Comparison of ENCODE assay signal across 2 cellular contexts in the genomic region with DNA sequence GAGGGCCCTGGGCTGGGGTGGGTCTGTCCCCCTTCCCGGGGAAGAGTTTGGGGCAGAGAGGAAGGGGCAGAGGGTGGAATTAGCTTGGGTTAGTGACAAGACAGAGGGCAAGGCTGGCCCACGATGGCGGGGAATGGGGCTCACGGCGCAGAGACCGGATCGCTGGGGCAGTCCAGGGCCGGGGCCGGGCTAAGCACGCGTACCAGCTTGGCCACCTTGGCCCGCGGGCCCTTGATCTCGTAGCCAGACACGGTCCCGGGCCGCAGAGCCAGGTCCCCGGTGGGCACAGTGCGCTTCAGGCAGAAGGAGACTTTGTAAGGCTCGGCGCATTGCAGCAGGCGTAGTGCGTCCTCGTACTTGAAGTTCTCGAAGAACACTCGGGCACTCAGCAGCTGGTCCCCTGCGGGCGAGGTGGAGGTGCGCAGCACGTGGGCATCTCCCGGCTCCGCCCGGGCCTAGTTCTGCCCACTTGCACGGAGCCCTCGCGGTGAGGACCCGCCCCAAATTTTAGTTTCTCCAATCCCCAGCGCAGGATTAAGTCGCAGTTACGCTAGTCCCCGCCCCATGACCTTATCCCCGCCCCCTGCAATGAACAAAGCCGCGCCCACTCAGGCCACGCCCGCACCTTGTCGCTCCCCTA.
TF ChIP-seq lines count a peak whose summit lies in the region.

No MANE protein-coding gene starts in this region.

TF ChIP-seq in SK-N-SH, 30 proteins besides CTCF, POLR2A, EP300 and RAD21:
- no peak for TF ChIP-seq GABPA (IDR thresholded peaks at IDR 0.05; ENCODE audit: low read depth)
- no peak for TF ChIP-seq NFIC (IDR thresholded peaks at IDR 0.05; ENCODE audit: borderline replicate concordance)
- TF ChIP-seq MEF2A (IDR thresholded peaks at IDR 0.05; ENCODE audit: borderline replicate concordance, low read depth): no peak
- TF ChIP-seq, protein P1, sequence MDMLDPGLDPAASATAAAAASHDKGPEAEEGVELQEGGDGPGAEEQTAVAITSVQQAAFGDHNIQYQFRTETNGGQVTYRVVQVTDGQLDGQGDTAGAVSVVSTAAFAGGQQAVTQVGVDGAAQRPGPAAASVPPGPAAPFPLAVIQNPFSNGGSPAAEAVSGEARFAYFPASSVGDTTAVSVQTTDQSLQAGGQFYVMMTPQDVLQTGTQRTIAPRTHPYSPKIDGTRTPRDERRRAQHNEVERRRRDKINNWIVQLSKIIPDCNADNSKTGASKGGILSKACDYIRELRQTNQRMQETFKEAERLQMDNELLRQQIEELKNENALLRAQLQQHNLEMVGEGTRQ (IDR thresholded peaks at IDR 0.05; ENCODE audit: borderline replicate concordance, low read depth, low read length): no peak
- TF ChIP-seq, protein P2, sequence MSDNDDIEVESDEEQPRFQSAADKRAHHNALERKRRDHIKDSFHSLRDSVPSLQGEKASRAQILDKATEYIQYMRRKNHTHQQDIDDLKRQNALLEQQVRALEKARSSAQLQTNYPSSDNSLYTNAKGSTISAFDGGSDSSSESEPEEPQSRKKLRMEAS (IDR thresholded peaks at IDR 0.05; ENCODE audit: low read depth): no peak
- no peak for TF ChIP-seq RXRA (IDR thresholded peaks at IDR 0.05; ENCODE audit: borderline replicate concordance, low read depth)
- no peak for TF ChIP-seq ELF1 (IDR thresholded peaks at IDR 0.05)
- TF ChIP-seq TCF12 (IDR thresholded peaks at IDR 0.05): no peak
- TF ChIP-seq MXI1 (IDR thresholded peaks at IDR 0.05; ENCODE audit: low read depth, low read length): no peak
- TF ChIP-seq TAF1 (IDR thresholded peaks at IDR 0.05; ENCODE audit: borderline replicate concordance, low read depth, low read length): no peak
- TF ChIP-seq, protein P3, sequence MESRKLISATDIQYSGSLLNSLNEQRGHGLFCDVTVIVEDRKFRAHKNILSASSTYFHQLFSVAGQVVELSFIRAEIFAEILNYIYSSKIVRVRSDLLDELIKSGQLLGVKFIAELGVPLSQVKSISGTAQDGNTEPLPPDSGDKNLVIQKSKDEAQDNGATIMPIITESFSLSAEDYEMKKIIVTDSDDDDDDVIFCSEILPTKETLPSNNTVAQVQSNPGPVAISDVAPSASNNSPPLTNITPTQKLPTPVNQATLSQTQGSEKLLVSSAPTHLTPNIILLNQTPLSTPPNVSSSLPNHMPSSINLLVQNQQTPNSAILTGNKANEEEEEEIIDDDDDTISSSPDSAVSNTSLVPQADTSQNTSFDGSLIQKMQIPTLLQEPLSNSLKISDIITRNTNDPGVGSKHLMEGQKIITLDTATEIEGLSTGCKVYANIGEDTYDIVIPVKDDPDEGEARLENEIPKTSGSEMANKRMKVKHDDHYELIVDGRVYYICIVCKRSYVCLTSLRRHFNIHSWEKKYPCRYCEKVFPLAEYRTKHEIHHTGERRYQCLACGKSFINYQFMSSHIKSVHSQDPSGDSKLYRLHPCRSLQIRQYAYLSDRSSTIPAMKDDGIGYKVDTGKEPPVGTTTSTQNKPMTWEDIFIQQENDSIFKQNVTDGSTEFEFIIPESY (IDR thresholded peaks at IDR 0.05; ENCODE audit: borderline replicate concordance, low read depth): no peak
- TF ChIP-seq, protein P4, sequence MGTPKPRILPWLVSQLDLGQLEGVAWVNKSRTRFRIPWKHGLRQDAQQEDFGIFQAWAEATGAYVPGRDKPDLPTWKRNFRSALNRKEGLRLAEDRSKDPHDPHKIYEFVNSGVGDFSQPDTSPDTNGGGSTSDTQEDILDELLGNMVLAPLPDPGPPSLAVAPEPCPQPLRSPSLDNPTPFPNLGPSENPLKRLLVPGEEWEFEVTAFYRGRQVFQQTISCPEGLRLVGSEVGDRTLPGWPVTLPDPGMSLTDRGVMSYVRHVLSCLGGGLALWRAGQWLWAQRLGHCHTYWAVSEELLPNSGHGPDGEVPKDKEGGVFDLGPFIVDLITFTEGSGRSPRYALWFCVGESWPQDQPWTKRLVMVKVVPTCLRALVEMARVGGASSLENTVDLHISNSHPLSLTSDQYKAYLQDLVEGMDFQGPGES (IDR thresholded peaks at IDR 0.05; ENCODE audit: low read depth, low read length): no peak
- TF ChIP-seq TEAD4 (IDR thresholded peaks at IDR 0.05; ENCODE audit: borderline replicate concordance, insufficient read depth): no peak
- TF ChIP-seq POLR2AphosphoS5 (IDR thresholded peaks at IDR 0.05; ENCODE audit: low read depth, low read length): no peak
- no peak for TF ChIP-seq GATA2 (CRISPR knock-in tag; IDR thresholded peaks at IDR 0.05)

TF ChIP-seq in SK-N-SH treated with all-trans-retinoic acid at 6 μM for 48 hours, 23 proteins besides CTCF, POLR2A, EP300 and RAD21:
- TF ChIP-seq ZNF565 (CRISPR knock-in tag; conservative IDR thresholded peaks at IDR 0.05; ENCODE audit: low read depth): no peak
- no peak for TF ChIP-seq SNAI2 (CRISPR knock-in tag; IDR thresholded peaks at IDR 0.05)
- TF ChIP-seq ZC3H10 (CRISPR knock-in tag; IDR thresholded peaks at IDR 0.05): no peak
- no peak for TF ChIP-seq ZNF8 (CRISPR knock-in tag; IDR thresholded peaks at IDR 0.05)
- TF ChIP-seq TCF4 (CRISPR knock-in tag; IDR thresholded peaks at IDR 0.05; ENCODE audit: borderline replicate concordance): no peak
- no peak for TF ChIP-seq ZFP3 (CRISPR knock-in tag; IDR thresholded peaks at IDR 0.05)
- TF ChIP-seq ZNF70 (CRISPR knock-in tag; IDR thresholded peaks at IDR 0.05): no peak
